In genomic region chr14:32201196-32201815, GRCh38 we compare ENCODE assay signal across 8 cellular contexts. TPM values are rescaled to one million over a fixed set of nuclear protein-coding genes. Genes with fewer than 3 reads are reported as not detected.
DNase-seq lines count a peak whose midpoint lies in the region; ATAC-seq and TF ChIP-seq lines count a peak whose summit lies in the region.

No MANE protein-coding gene starts in this region.

- H3K4me3 ChIP-seq in AG10803 (ENCODE audit: low read length) (peak overlapping the region; percentile 64), endodermal cell (ENCODE audit: low read length) (peak overlapping the region; percentile 93)

- TF ChIP-seq CTCF in AG10803 (conservative IDR thresholded peaks at IDR 0.05; ENCODE audit: low read length): no peak
- no peak for TF ChIP-seq CTCF in endodermal cell (conservative IDR thresholded peaks at IDR 0.05)

- peaks cover 7% of the 10 kb centered on the region for H3K27me3 Mint-ChIP-seq in endodermal cell (ENCODE audit: insufficient read depth)

- ATAC-seq in GM19328 (IDR thresholded peaks at IDR 0.05; ENCODE audit: unreplicated experiment) (peak; percentile 49), HG03460 (IDR thresholded peaks at IDR 0.05; ENCODE audit: unreplicated experiment) (peak; percentile 54)

- peaks cover 36% of the 10 kb centered on the region for H3K4me1 Mint-ChIP-seq in endodermal cell

- no peaks in the 10 kb centered on the region for H3K9me3 Mint-ChIP-seq in endodermal cell

- WGBS in endodermal cell (ENCODE audit: insufficient coverage in 1 of 2, insufficient read length in 1 of 2), 2 experiments: 0% methylated on average over 18 to 46 of the region's 46 CpGs

- H3K4me3 Mint-ChIP-seq in endodermal cell: peak overlapping the region; percentile 86

- no peaks in the 10 kb centered on the region for H3K36me3 ChIP-seq in endodermal cell (ENCODE audit: control insufficient read depth, insufficient read depth, low read length)

- DNase-seq in AG10803 (ENCODE audit: low read depth) (peak; percentile 41), NCI-H526 treated with DMSO at 0.1 percent for 48 hours (lab: John Stamatoyannopoulos, UW) (peak; percentile 84), endodermal cell (peak; percentile 98), middle frontal gyrus (ENCODE audit: extremely low spot score, low spot score) (peak; percentile 59)
- DNase-seq in activated CD8-positive, alpha-beta memory T cell treated with anti-CD3 and anti-CD28 coated beads, Interleukin-2, amount 50 U/mL, for 24 hours (ENCODE audit: extremely low read depth): peak; percentile 21
- peak; percentile 65 to 73 for DNase-seq in stimulated activated CD8-positive, alpha-beta memory T cell treated with anti-CD3 and anti-CD28 coated beads, Interleukin-15, amount 100 ng/mL, for 48 hours (ENCODE audit: low read depth in 2 of 2)

- H3K27ac Mint-ChIP-seq in endodermal cell: peak overlapping the region; percentile 100

- no peaks in the 10 kb centered on the region for H3K36me3 Mint-ChIP-seq in endodermal cell (ENCODE audit: low read depth)

- peak overlapping the region; percentile 97 for H3K9ac ChIP-seq in endodermal cell (ENCODE audit: extremely low read depth, low read length, poor library complexity, severe bottlenecking)

- H3K4me1 ChIP-seq in endodermal cell (ENCODE audit: control insufficient read depth, insufficient read depth, low read length): no peaks in the 10 kb centered on the region

- peak overlapping the region; percentile 95 for H3K27ac ChIP-seq in endodermal cell (ENCODE audit: low read depth, low read length)

- no peaks in the 10 kb centered on the region for H3K27me3 ChIP-seq in endodermal cell (ENCODE audit: control insufficient read depth, insufficient read depth, low read length, poor library complexity, severe bottlenecking)

- no peaks in the 10 kb centered on the region for H3K9me3 ChIP-seq in endodermal cell (ENCODE audit: control insufficient read depth, low read length)

RNA-seq across cellular contexts. Expression of gene RNU6-7, which starts 0.5 kb away (rescaled TPM):
- not detected for total RNA-seq in endodermal cell
- polyA plus RNA-seq in endodermal cell (2013, experiment 1 of 2): not detected
- polyA plus RNA-seq in endodermal cell (2013, experiment 2 of 2): not detected

RNA-seq across cellular contexts. Expression of gene RNU6-8, which starts 1.8 kb away (rescaled TPM):
- not detected for total RNA-seq in endodermal cell
- not detected for polyA plus RNA-seq in endodermal cell (2013, experiment 1 of 2)
- polyA plus RNA-seq in endodermal cell (2013, experiment 2 of 2): not detected

Comparison
In these comparisons a context has a peak if more than half of its experiments do, and no peak if none do; other contexts are left out.
1. Peak in every context shown above with its lines: DNase-seq, ATAC-seq, H3K4me3 ChIP-seq and H3K27ac ChIP-seq.
2. DNase-seq: peak in every context shown above with its lines; median percentile 98 in endodermal cell; 84 in NCI-H526 treated with DMSO at 0.1 percent for 48 hours; 69 in stimulated activated CD8-positive, alpha-beta memory T cell treated with anti-CD3 and anti-CD28 coated beads, Interleukin-15, amount 100 ng/mL, for 48 hours; 59 in middle frontal gyrus; 41 in AG10803; 21 in activated CD8-positive, alpha-beta memory T cell treated with anti-CD3 and anti-CD28 coated beads, Interleukin-2, amount 50 U/mL, for 24 hours.